ENCODE assay signal across 9 cellular contexts in genomic region chr14:20757963-20758362, GRCh38. TPM values are rescaled to one million over a fixed set of nuclear protein-coding genes. Genes with fewer than 3 reads are reported as not detected.
DNase-seq lines count a peak whose midpoint lies in the region; ATAC-seq and TF ChIP-seq lines count a peak whose summit lies in the region.
"Had no signal": no experiment of that assay in that cellular context is flagged by ENCODE, and none has a peak within 500 bp of the region (broad histone marks: within the 10 kb centered on the region; RNA-seq: fewer than 3 reads in every experiment).

No MANE protein-coding gene starts in this region.

- no peaks in the 10 kb centered on the region for H3F3A ChIP-seq in Loucy (ENCODE audit: low read depth)

- H3K27me3 Mint-ChIP-seq in memory B cell = no peaks in the 10 kb centered on the region

- H3K36me3 Mint-ChIP-seq in memory B cell = no peaks in the 10 kb centered on the region

- no peaks in the 10 kb centered on the region for H3K9me3 ChIP-seq in Loucy (ENCODE audit: insufficient read depth, low read depth, low read length)

- no peak overlapping the region for H3K4me3 ChIP-seq in Loucy (ENCODE audit: low read length, poor library complexity, severe bottlenecking)

- no peaks in the 10 kb centered on the region for H3K27me3 ChIP-seq in Loucy (ENCODE audit: insufficient read depth, low read length, poor library complexity, severe bottlenecking)

- no peak overlapping the region for H3K4me3 Mint-ChIP-seq in memory B cell

- peaks cover 8% of the 10 kb centered on the region for H3K4me1 Mint-ChIP-seq in memory B cell

- H2AFZ ChIP-seq in Loucy (ENCODE audit: low read length) = no peak overlapping the region

- peaks cover 2% of the 10 kb centered on the region for H3K9me3 Mint-ChIP-seq in memory B cell

- no peaks in the 10 kb centered on the region for H4K20me1 ChIP-seq in Loucy (ENCODE audit: insufficient read depth, low read length, poor library complexity, severe bottlenecking)

- no peak overlapping the region for H3K4me2 ChIP-seq in Loucy (ENCODE audit: low read depth, low read length, poor library complexity, severe bottlenecking)

- no peaks in the 10 kb centered on the region for H3K79me2 ChIP-seq in Loucy (ENCODE audit: insufficient read depth, low read length)

- DNase-seq in GDM1 (lab: John Stamatoyannopoulos, UW) (peak; percentile 24), memory B cell (ENCODE audit: low spot score in 2 of 2) (peak; percentile 11 to 30), SK-N-DZ (ENCODE audit: low spot score) (no peak), A172 (ENCODE audit: low spot score) (no peak)
- DNase-seq in activated effector memory CD4-positive, alpha-beta T cell treated with Interleukin-2 at 50 U/mL for 16 hours = peak; percentile 14

- H3K9ac ChIP-seq in Loucy (ENCODE audit: low read depth, low read length, poor library complexity, severe bottlenecking) = no peak overlapping the region

- H3K36me3 ChIP-seq in Loucy (ENCODE audit: insufficient read depth, low read length) = no peaks in the 10 kb centered on the region

- H3K4me1 ChIP-seq in Loucy (ENCODE audit: insufficient read depth, low read length, poor library complexity, severe bottlenecking) = no peaks in the 10 kb centered on the region

- ATAC-seq in memory B cell (ENCODE audit: low read depth) (peak; percentile 53), GM18502 (IDR thresholded peaks at IDR 0.05; ENCODE audit: poor library complexity, unreplicated experiment) (no peak)
- no peak for ATAC-seq in activated CD4-positive, CD25-positive, alpha-beta regulatory T cell treated with anti-CD3 and anti-CD28 coated beads, Interleukin-2, amount 50 U/mL, for 24 hours

- H3K27ac Mint-ChIP-seq in memory B cell = no peak overlapping the region

- no peaks in the 10 kb centered on the region for H3K9me2 ChIP-seq in Loucy (replicated peaks; ENCODE audit: low read depth, low read length)

- peak; percentile 78 for TF ChIP-seq CTCF in Loucy (conservative IDR thresholded peaks at IDR 0.05; ENCODE audit: low read length)

RNA-seq across cellular contexts. Expression of gene EDDM3B, which starts 10.2 kb away (rescaled TPM):
- polyA plus RNA-seq in SK-N-DZ (2014; cell fraction: cytosol; rRNA removed) = not detected in 2 replicates
- polyA plus RNA-seq in SK-N-DZ (2014; cell fraction: nucleus; rRNA removed) = not detected in 2 replicates
- not detected in 2 replicates for total RNA-seq in A172 (2014; rRNA removed; shearing (Covaris generic))
- total RNA-seq: aorta had no signal
- polyA plus RNA-seq: aorta had no signal

RNA-seq across cellular contexts. Expression of gene EDDM3A, which starts 12.3 kb away (rescaled TPM):
- not detected in 2 replicates for polyA plus RNA-seq in SK-N-DZ (2014; cell fraction: cytosol; rRNA removed)
- polyA plus RNA-seq in SK-N-DZ (2014; cell fraction: nucleus; rRNA removed) = not detected in 2 replicates
- total RNA-seq in A172 (2014; rRNA removed; shearing (Covaris generic)) = not detected in 2 replicates
- total RNA-seq: aorta had no signal
- polyA plus RNA-seq: aorta had no signal

RNA-seq across cellular contexts. Expression of gene RNASE6, which starts 23.1 kb away (rescaled TPM):
- not detected in 2 replicates for polyA plus RNA-seq in SK-N-DZ (2014; cell fraction: cytosol; rRNA removed)
- polyA plus RNA-seq in SK-N-DZ (2014; cell fraction: nucleus; rRNA removed) = not detected in 2 replicates
- not detected in 2 replicates for total RNA-seq in A172 (2014; rRNA removed; shearing (Covaris generic))

RNA-seq across cellular contexts. Expression of gene RNASE1, which starts 44.7 kb away (rescaled TPM):
- polyA plus RNA-seq in SK-N-DZ (2014; cell fraction: cytosol; rRNA removed) = not detected in 2 replicates
- not detected in 2 replicates for polyA plus RNA-seq in SK-N-DZ (2014; cell fraction: nucleus; rRNA removed)
- total RNA-seq in A172 (2014; rRNA removed; shearing (Covaris generic)) = not detected in 2 replicates

Comparison
In these comparisons a context has a peak if more than half of its experiments do, and no peak if none do; other contexts are left out.
1. DNase-seq: peak in GDM1 (single experiment), activated effector memory CD4-positive, alpha-beta T cell treated with Interleukin-2 at 50 U/mL for 16 hours (single experiment) and memory B cell (2 of 2); none in SK-N-DZ (single experiment) and A172 (single experiment).